12 cellular contexts compared by ENCODE assay signal in genomic region chr5:132854992-132855391, GRCh38. TPM values are rescaled to one million over a fixed set of nuclear protein-coding genes. Genes with fewer than 3 reads are reported as not detected.
DNase-seq lines count a peak whose midpoint lies in the region; ATAC-seq and TF ChIP-seq lines count a peak whose summit lies in the region.
"Not testable (repeated sequence)": the region's sequence is repeated elsewhere in the genome, so short reads cannot be mapped to it uniquely, and the experiment has no call there.
"Had no signal": no experiment of that assay in that cellular context is flagged by ENCODE, and none has a peak within 500 bp of the region (broad histone marks: within the 10 kb centered on the region; RNA-seq: fewer than 3 reads in every experiment).

No MANE protein-coding gene starts in this region.

- TF ChIP-seq CTCF in VCaP (conservative IDR thresholded peaks at IDR 0.05); liver (IDR thresholded peaks at IDR 0.05; ENCODE audit: low read depth, low read length, missing input control): not testable (repeated sequence)

- H3K27ac ChIP-seq in VCaP (peak overlapping the region; percentile 75), liver (ENCODE audit: low read depth in 1 of 2, low read length in 2 of 2) (peak overlapping the region; percentile 64 to 84)

- H3K27ac Mint-ChIP-seq in activated CD8-positive, alpha-beta memory T cell treated with anti-CD3 and anti-CD28 coated beads, Interleukin-2, amount 10 ng/mL, durations not matched to agents 7 days and 5 days = not testable (repeated sequence)

- CTCF ChIA-PET in activated CD8-positive, alpha-beta memory T cell treated with anti-CD3 and anti-CD28 coated beads, Interleukin-2, amount 10 ng/mL, durations not matched to agents 7 days and 5 days (lab: Charles Lee) = interaction anchor here (0.9 to 1.3 kb wide), 3 partner anchors 13 to 197 kb away, joined by 3 to 4 read pairs (median 3); partner anchors contain the start of gene HSPA4

- TF ChIP-seq RAD21 in liver (IDR thresholded peaks at IDR 0.05) = not testable (repeated sequence)

- not testable (repeated sequence) for H3K9me3 ChIP-seq in liver (ENCODE audit: control insufficient read depth in 4 of 4, low read length in 3 of 4)

- H3K4me1 Mint-ChIP-seq in activated CD8-positive, alpha-beta memory T cell treated with anti-CD3 and anti-CD28 coated beads, Interleukin-2, amount 10 ng/mL, durations not matched to agents 7 days and 5 days = not testable (repeated sequence)

- H3K27me3 ChIP-seq in liver (ENCODE audit: control insufficient read depth in 4 of 4, insufficient read depth in 4 of 4, low read length in 3 of 4) = not testable (repeated sequence)

- H3K27me3 Mint-ChIP-seq in activated CD8-positive, alpha-beta memory T cell treated with anti-CD3 and anti-CD28 coated beads, Interleukin-2, amount 10 ng/mL, durations not matched to agents 7 days and 5 days = not testable (repeated sequence)

- not testable (repeated sequence) for H3K36me3 ChIP-seq in liver (ENCODE audit: control insufficient read depth in 4 of 4, insufficient read depth in 3 of 4, low read depth in 1 of 4, low read length in 3 of 4)

- not testable (repeated sequence) for ATAC-seq in activated CD8-positive, alpha-beta memory T cell treated with anti-CD3 and anti-CD28 coated beads, Interleukin-2, amount 10 ng/mL, durations not matched to agents 7 days and 5 days
- ATAC-seq in left lobe of liver = peak; percentile 38

- peaks cover 0 to 16% (median 3%) of the 10 kb centered on the region in 4 donors for H3K4me1 ChIP-seq in liver (ENCODE audit: control insufficient read depth in 4 of 4, insufficient read depth in 4 of 4, low read length in 3 of 4)

- not testable (repeated sequence) for H3K4me3 ChIP-seq in liver (ENCODE audit: low read depth in 1 of 3, low read length in 3 of 3)

- WGBS in liver = 96% methylated on average over 5 of the region's 5 CpGs

- peak; percentile 1 for DNase-seq in activated CD8-positive, alpha-beta memory T cell treated with anti-CD3 and anti-CD28 coated beads, Interleukin-2, amount 10 ng/mL, durations not matched to agents 7 days and 5 days
- DNase-seq in left lobe of liver (ENCODE audit: low spot score) = peak; percentile 44

- not testable (repeated sequence) for H3K9me3 Mint-ChIP-seq in activated CD8-positive, alpha-beta memory T cell treated with anti-CD3 and anti-CD28 coated beads, Interleukin-2, amount 10 ng/mL, durations not matched to agents 7 days and 5 days (ENCODE audit: low read depth)

- not testable (repeated sequence) for H3K4me3 Mint-ChIP-seq in activated CD8-positive, alpha-beta memory T cell treated with anti-CD3 and anti-CD28 coated beads, Interleukin-2, amount 10 ng/mL, durations not matched to agents 7 days and 5 days

- H3K36me3 Mint-ChIP-seq in activated CD8-positive, alpha-beta memory T cell treated with anti-CD3 and anti-CD28 coated beads, Interleukin-2, amount 10 ng/mL, durations not matched to agents 7 days and 5 days = not testable (repeated sequence)

- peak overlapping the region in 1 of 2 donors; percentile 47 for H3K9ac ChIP-seq in liver (ENCODE audit: low read depth in 1 of 2, low read length in 2 of 2)

TF ChIP-seq in liver, 16 proteins besides CTCF, POLR2A, EP300 and RAD21:
- TF ChIP-seq SP1 (IDR thresholded peaks at IDR 0.05) (peak; percentile 14), RXRA (IDR thresholded peaks at IDR 0.05) (peak; percentile 50 to 67), HNF4A (conservative IDR thresholded peaks at IDR 0.05) (peak; percentile 59 to 76)

RNA-seq across cellular contexts. Expression of gene GDF9, which starts 11.3 kb away (rescaled TPM):
- under 1 TPM; 0.26 to 0.67 TPM for total RNA-seq in activated CD8-positive, alpha-beta memory T cell treated with anti-CD3 and anti-CD28 coated beads, Interleukin-2, amount 10 ng/mL, durations not matched to agents 7 days and 5 days
- total RNA-seq in left lobe of liver = 0.15 TPM
- total RNA-seq in liver = under 1 TPM in 1 of 2 donors, not detected in 1; 0.08 TPM
- under 1 TPM; 0.08 to 0.10 TPM for polyA plus RNA-seq in liver
- polyA plus RNA-seq: CD14-positive monocyte; CD8-positive, alpha-beta memory T cell had no signal

RNA-seq across cellular contexts. Expression of gene UQCRQ, which starts 11.4 kb away (rescaled TPM):
- 100 to 1,000 TPM; 344 to 446 TPM for total RNA-seq in activated CD8-positive, alpha-beta memory T cell treated with anti-CD3 and anti-CD28 coated beads, Interleukin-2, amount 10 ng/mL, durations not matched to agents 7 days and 5 days
- 727 TPM for total RNA-seq in left lobe of liver
- total RNA-seq in liver = 100 to 1,000 TPM in 1 of 2 donors, 10 to 100 TPM in 1; 62.5 to 103 TPM
- polyA plus RNA-seq in liver = 1,000 to 10,000 TPM in 1 of 2 donors, 100 to 1,000 TPM in 1; 548 to 2,326 TPM

RNA-seq across cellular contexts. Expression of gene LEAP2, which starts 18.5 kb away (rescaled TPM):
- total RNA-seq in activated CD8-positive, alpha-beta memory T cell treated with anti-CD3 and anti-CD28 coated beads, Interleukin-2, amount 10 ng/mL, durations not matched to agents 7 days and 5 days = 1 to 10 TPM; 2.7 to 6.0 TPM
- 168 TPM for total RNA-seq in left lobe of liver
- 10 to 100 TPM; 12.0 to 56.7 TPM for total RNA-seq in liver
- polyA plus RNA-seq in liver = 100 to 1,000 TPM in 1 of 2 donors, 10 to 100 TPM in 1; 68.1 to 736 TPM
- total RNA-seq: G401 had no signal

RNA-seq across cellular contexts. Expression of gene SHROOM1, which starts 24.5 kb away (rescaled TPM):
- 10 to 100 TPM in 1 of 2 experiments, 1 to 10 TPM in 1; 4.4 to 11.5 TPM for total RNA-seq in activated CD8-positive, alpha-beta memory T cell treated with anti-CD3 and anti-CD28 coated beads, Interleukin-2, amount 10 ng/mL, durations not matched to agents 7 days and 5 days
- total RNA-seq in left lobe of liver = 41.3 TPM
- total RNA-seq in liver = 10 to 100 TPM in 1 of 2 donors, 1 to 10 TPM in 1; 6.1 to 23.0 TPM
- polyA plus RNA-seq in liver = 10 to 100 TPM; 13.7 to 28.5 TPM
- polyA plus RNA-seq: CD4-positive, alpha-beta memory T cell; CD4-positive, CD25-positive, alpha-beta regulatory T cell; CD8-positive, alpha-beta memory T cell had no signal

RNA-seq across cellular contexts. Expression of gene SOWAHA, which starts 41.9 kb away (rescaled TPM):
- total RNA-seq in activated CD8-positive, alpha-beta memory T cell treated with anti-CD3 and anti-CD28 coated beads, Interleukin-2, amount 10 ng/mL, durations not matched to agents 7 days and 5 days = under 1 TPM in 1 of 2 experiments, not detected in 1; 0.42 TPM
- 1.7 TPM for total RNA-seq in left lobe of liver
- 1 to 10 TPM; 1.6 to 1.9 TPM for total RNA-seq in liver
- polyA plus RNA-seq in liver = 1 to 10 TPM; 1.3 to 2.2 TPM
- total RNA-seq: A673; CD4-positive, alpha-beta memory T cell; CD4-positive, CD25-positive, alpha-beta regulatory T cell; Daoy had no signal
- polyA plus RNA-seq: AG04450; CD14-positive monocyte; CD4-positive, CD25-positive, alpha-beta regulatory T cell; CD8-positive, alpha-beta memory T cell had no signal
